10 cellular contexts compared by ENCODE assay signal in genomic region chr15:88604381-88604951, GRCh38. TPM values are rescaled to one million over a fixed set of nuclear protein-coding genes. Genes with fewer than 3 reads are reported as not detected.
A peak's percentile ranks its signal among the peaks of the same experiment; 100 is the strongest.
DNase-seq lines count a peak whose midpoint lies in the region; ATAC-seq and TF ChIP-seq lines count a peak whose summit lies in the region.
"Had no signal": no experiment of that assay in that cellular context is flagged by ENCODE, and none has a peak within 500 bp of the region (broad histone marks: within the 10 kb centered on the region; RNA-seq: fewer than 3 reads in every experiment).

No MANE protein-coding gene starts in this region.

- no peak overlapping the region for H3K4me2 ChIP-seq in parathyroid adenoma (ENCODE audit: low read length)

- H3K27me3 Mint-ChIP-seq in endodermal cell (ENCODE audit: insufficient read depth) = peaks cover 52% of the 10 kb centered on the region

- H3K4me3 ChIP-seq in endodermal cell (ENCODE audit: low read length) (no peak overlapping the region), parathyroid adenoma (ENCODE audit: low read depth, low read length) (no peak overlapping the region)
- H3K4me3 ChIP-seq: SK-N-MC had no signal

- TF ChIP-seq CTCF in endodermal cell (conservative IDR thresholded peaks at IDR 0.05) (no peak), parathyroid adenoma (IDR thresholded peaks at IDR 0.05) (no peak)

- WGBS in endodermal cell (ENCODE audit: insufficient coverage in 1 of 2, insufficient read length in 1 of 2), 2 experiments = 10 to 28% methylated on average over 9 to 33 of the region's 33 CpGs

- H3K27ac ChIP-seq in endodermal cell (ENCODE audit: low read depth, low read length) (no peak overlapping the region), parathyroid adenoma (no peak overlapping the region)
- H3K27ac ChIP-seq: SK-N-MC had no signal

- H3K36me3 Mint-ChIP-seq in endodermal cell (ENCODE audit: low read depth) = peaks cover 34% of the 10 kb centered on the region

- no peaks in the 10 kb centered on the region for H3K9me3 ChIP-seq in endodermal cell (ENCODE audit: control insufficient read depth, low read length)
- H3K9me3 ChIP-seq in parathyroid adenoma (ENCODE audit: control insufficient read depth, low read length) = no peaks in the 10 kb centered on the region

- no peaks in the 10 kb centered on the region for H3K79me2 ChIP-seq in parathyroid adenoma

- H2AFZ ChIP-seq in parathyroid adenoma = peak overlapping the region; percentile 29

- DNase-seq in NCI-H1417 (lab: John Stamatoyannopoulos, UW) (peak; percentile 26 to 91 (median 83)), NCI-H1417 treated with DMSO at 0.1 percent for 48 hours (lab: John Stamatoyannopoulos, UW) (no peak), NCI-H2227 treated with DMSO at 0.1 percent for 48 hours (lab: John Stamatoyannopoulos, UW) (peak; percentile 52), endodermal cell (peak; percentile 78), NCI-H2107 (lab: John Stamatoyannopoulos, UW) (no peak), glomerular visceral epithelial cell (ENCODE audit: extremely low spot score) (no peak)
- DNase-seq: stimulated activated CD4-positive, alpha-beta T cell treated with anti-CD3 and anti-CD28 coated beads, Interleukin-15, amount 100 ng/mL, for 24 hours had no signal

- peaks cover 41% of the 10 kb centered on the region for H3K4me1 Mint-ChIP-seq in endodermal cell

- peaks cover 36% of the 10 kb centered on the region for H3K27me3 ChIP-seq in endodermal cell (ENCODE audit: control insufficient read depth, insufficient read depth, low read length, poor library complexity, severe bottlenecking)
- peaks cover 3% of the 10 kb centered on the region for H3K27me3 ChIP-seq in parathyroid adenoma (ENCODE audit: control insufficient read depth, insufficient read depth, low read length)

- H3K4me1 ChIP-seq in endodermal cell (ENCODE audit: control insufficient read depth, insufficient read depth, low read length) = peaks cover 28% of the 10 kb centered on the region
- no peaks in the 10 kb centered on the region for H3K4me1 ChIP-seq in parathyroid adenoma

- H3K27ac Mint-ChIP-seq in endodermal cell = no peak overlapping the region

- no peaks in the 10 kb centered on the region for H3K9me3 Mint-ChIP-seq in endodermal cell

- no peak overlapping the region for H3K9ac ChIP-seq in endodermal cell (ENCODE audit: extremely low read depth, low read length, poor library complexity, severe bottlenecking)
- no peak overlapping the region for H3K9ac ChIP-seq in parathyroid adenoma

- no peak for ATAC-seq in HG03025 (IDR thresholded peaks at IDR 0.05; ENCODE audit: low FRiP score, unreplicated experiment)

- peaks cover 79% of the 10 kb centered on the region for H3K36me3 ChIP-seq in endodermal cell (ENCODE audit: control insufficient read depth, insufficient read depth, low read length)
- H3K36me3 ChIP-seq in parathyroid adenoma (ENCODE audit: control insufficient read depth, insufficient read depth, low read length) = no peaks in the 10 kb centered on the region

- H3K4me3 Mint-ChIP-seq in endodermal cell = peak overlapping the region; percentile 55

RNA-seq across cellular contexts. Expression of gene AEN, which starts 16.7 kb away (rescaled TPM):
- total RNA-seq in endodermal cell = 10 to 100 TPM; 64.7 to 76.4 TPM
- polyA plus RNA-seq in endodermal cell (2013, experiment 1 of 2) = 43.9 TPM
- polyA plus RNA-seq in endodermal cell (2013, experiment 2 of 2) = 42.6 TPM

RNA-seq across cellular contexts. Expression of gene ISG20, which starts 34.4 kb away (rescaled TPM):
- total RNA-seq in endodermal cell = 10 to 100 TPM in 1 of 2 donors, 1 to 10 TPM in 1; 9.3 to 11.4 TPM
- 2.8 TPM for polyA plus RNA-seq in endodermal cell (2013, experiment 1 of 2)
- polyA plus RNA-seq in endodermal cell (2013, experiment 2 of 2) = 1.9 TPM

RNA-seq across cellular contexts. Expression of gene DET1, which starts 58.0 kb away (rescaled TPM):
- total RNA-seq in endodermal cell = 1 to 10 TPM; 4.4 to 4.8 TPM
- polyA plus RNA-seq in endodermal cell (2013, experiment 1 of 2) = 16.8 TPM
- 14.2 TPM for polyA plus RNA-seq in endodermal cell (2013, experiment 2 of 2)

Comparison
In these comparisons a context has a peak if more than half of its experiments do, and no peak if none do; other contexts are left out.
1. DNase-seq: peak in NCI-H1417 (3 of 3), NCI-H2227 treated with DMSO at 0.1 percent for 48 hours (single experiment) and endodermal cell (single experiment); none in NCI-H1417 treated with DMSO at 0.1 percent for 48 hours (single experiment), NCI-H2107 (single experiment) and glomerular visceral epithelial cell (single experiment).